Comparison of ENCODE assay signal across 1 cellular context in the genomic region with DNA sequence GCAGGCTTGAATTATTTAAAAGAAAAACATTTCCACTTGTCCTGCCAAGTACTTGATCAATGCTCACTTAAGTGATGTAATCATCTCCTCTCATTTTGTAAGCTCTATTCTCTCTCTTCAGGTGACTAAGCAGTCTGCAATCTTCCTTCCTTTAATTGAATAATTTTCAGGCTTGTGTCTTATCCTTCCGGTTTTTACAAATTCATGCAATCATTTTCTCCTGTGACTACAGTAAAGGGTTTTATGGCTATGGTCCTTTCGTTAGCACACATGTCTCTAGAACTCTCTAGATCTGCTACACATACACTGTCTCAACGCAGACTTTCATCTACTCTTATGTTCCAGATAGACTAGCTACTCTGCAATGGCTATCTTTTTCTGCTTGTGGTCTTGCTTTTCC.
TF ChIP-seq lines count a peak whose summit lies in the region.

No MANE protein-coding gene starts in this region.

TF ChIP-seq in HepG2, 621 proteins besides CTCF, POLR2A, EP300 and RAD21 (continued from another document):
- TF ChIP-seq, protein P1, sequence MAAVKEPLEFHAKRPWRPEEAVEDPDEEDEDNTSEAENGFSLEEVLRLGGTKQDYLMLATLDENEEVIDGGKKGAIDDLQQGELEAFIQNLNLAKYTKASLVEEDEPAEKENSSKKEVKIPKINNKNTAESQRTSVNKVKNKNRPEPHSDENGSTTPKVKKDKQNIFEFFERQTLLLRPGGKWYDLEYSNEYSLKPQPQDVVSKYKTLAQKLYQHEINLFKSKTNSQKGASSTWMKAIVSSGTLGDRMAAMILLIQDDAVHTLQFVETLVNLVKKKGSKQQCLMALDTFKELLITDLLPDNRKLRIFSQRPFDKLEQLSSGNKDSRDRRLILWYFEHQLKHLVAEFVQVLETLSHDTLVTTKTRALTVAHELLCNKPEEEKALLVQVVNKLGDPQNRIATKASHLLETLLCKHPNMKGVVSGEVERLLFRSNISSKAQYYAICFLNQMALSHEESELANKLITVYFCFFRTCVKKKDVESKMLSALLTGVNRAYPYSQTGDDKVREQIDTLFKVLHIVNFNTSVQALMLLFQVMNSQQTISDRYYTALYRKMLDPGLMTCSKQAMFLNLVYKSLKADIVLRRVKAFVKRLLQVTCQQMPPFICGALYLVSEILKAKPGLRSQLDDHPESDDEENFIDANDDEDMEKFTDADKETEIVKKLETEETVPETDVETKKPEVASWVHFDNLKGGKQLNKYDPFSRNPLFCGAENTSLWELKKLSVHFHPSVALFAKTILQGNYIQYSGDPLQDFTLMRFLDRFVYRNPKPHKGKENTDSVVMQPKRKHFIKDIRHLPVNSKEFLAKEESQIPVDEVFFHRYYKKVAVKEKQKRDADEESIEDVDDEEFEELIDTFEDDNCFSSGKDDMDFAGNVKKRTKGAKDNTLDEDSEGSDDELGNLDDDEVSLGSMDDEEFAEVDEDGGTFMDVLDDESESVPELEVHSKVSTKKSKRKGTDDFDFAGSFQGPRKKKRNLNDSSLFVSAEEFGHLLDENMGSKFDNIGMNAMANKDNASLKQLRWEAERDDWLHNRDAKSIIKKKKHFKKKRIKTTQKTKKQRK (IDR thresholded peaks at IDR 0.05; ENCODE audit: low read length) = no peak
- TF ChIP-seq CEBPB (IDR thresholded peaks at IDR 0.05; ENCODE audit: borderline replicate concordance, low read depth, low read length) = peak; percentile 39; the same call in 1 of the 2 replicates
- TF ChIP-seq KLF6 (CRISPR knock-in tag; IDR thresholded peaks at IDR 0.05) = no peak
- no peak for TF ChIP-seq GPBP1L1 (CRISPR knock-in tag; IDR thresholded peaks at IDR 0.05)
- TF ChIP-seq, protein P2, sequence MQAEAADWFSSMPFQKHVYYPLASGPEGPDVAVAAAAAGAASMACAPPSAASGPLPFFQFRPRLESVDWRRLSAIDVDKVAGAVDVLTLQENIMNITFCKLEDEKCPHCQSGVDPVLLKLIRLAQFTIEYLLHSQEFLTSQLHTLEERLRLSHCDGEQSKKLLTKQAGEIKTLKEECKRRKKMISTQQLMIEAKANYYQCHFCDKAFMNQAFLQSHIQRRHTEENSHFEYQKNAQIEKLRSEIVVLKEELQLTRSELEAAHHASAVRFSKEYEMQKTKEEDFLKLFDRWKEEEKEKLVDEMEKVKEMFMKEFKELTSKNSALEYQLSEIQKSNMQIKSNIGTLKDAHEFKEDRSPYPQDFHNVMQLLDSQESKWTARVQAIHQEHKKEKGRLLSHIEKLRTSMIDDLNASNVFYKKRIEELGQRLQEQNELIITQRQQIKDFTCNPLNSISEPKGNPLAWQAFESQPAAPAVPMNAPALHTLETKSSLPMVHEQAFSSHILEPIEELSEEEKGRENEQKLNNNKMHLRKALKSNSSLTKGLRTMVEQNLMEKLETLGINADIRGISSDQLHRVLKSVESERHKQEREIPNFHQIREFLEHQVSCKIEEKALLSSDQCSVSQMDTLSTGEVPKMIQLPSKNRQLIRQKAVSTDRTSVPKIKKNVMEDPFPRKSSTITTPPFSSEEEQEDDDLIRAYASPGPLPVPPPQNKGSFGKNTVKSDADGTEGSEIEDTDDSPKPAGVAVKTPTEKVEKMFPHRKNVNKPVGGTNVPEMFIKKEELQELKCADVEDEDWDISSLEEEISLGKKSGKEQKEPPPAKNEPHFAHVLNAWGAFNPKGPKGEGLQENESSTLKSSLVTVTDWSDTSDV (CRISPR knock-in tag; IDR thresholded peaks at IDR 0.05) = no peak
- no peak for TF ChIP-seq ZNF264 (CRISPR knock-in tag; IDR thresholded peaks at IDR 0.05)
- no peak for TF ChIP-seq ZBTB43 (CRISPR knock-in tag; conservative IDR thresholded peaks at IDR 0.05)
- peak; percentile 34; the same call in 1 of the 2 replicates for TF ChIP-seq FOSL2 (CRISPR knock-in tag; IDR thresholded peaks at IDR 0.05)
- TF ChIP-seq NCOA1 (CRISPR knock-in tag; IDR thresholded peaks at IDR 0.05) = no peak
- peak; percentile 55 for TF ChIP-seq CEBPG (CRISPR knock-in tag; IDR thresholded peaks at IDR 0.05)
- TF ChIP-seq, protein P3, sequence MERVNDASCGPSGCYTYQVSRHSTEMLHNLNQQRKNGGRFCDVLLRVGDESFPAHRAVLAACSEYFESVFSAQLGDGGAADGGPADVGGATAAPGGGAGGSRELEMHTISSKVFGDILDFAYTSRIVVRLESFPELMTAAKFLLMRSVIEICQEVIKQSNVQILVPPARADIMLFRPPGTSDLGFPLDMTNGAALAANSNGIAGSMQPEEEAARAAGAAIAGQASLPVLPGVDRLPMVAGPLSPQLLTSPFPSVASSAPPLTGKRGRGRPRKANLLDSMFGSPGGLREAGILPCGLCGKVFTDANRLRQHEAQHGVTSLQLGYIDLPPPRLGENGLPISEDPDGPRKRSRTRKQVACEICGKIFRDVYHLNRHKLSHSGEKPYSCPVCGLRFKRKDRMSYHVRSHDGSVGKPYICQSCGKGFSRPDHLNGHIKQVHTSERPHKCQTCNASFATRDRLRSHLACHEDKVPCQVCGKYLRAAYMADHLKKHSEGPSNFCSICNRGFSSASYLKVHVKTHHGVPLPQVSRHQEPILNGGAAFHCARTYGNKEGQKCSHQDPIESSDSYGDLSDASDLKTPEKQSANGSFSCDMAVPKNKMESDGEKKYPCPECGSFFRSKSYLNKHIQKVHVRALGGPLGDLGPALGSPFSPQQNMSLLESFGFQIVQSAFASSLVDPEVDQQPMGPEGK (CRISPR knock-in tag; IDR thresholded peaks at IDR 0.05) = no peak
- no peak for TF ChIP-seq ZNF484 (CRISPR knock-in tag; IDR thresholded peaks at IDR 0.05; ENCODE audit: borderline replicate concordance, low read depth)
- no peak for TF ChIP-seq POGZ (CRISPR knock-in tag; IDR thresholded peaks at IDR 0.05)
- no peak for TF ChIP-seq ZNF784 (CRISPR knock-in tag; IDR thresholded peaks at IDR 0.05; ENCODE audit: borderline replicate concordance)
- TF ChIP-seq TBL1XR1 (IDR thresholded peaks at IDR 0.05; ENCODE audit: borderline replicate concordance, low read length, partially characterized antibody) = no peak
- TF ChIP-seq ZNF567 (CRISPR knock-in tag; IDR thresholded peaks at IDR 0.05; ENCODE audit: borderline replicate concordance) = no peak
- TF ChIP-seq AKAP8 (CRISPR knock-in tag; IDR thresholded peaks at IDR 0.05) = no peak
- TF ChIP-seq ZNF788 (CRISPR knock-in tag; IDR thresholded peaks at IDR 0.05; ENCODE audit: borderline replicate concordance) = no peak
- no peak for TF ChIP-seq ZNF224 (CRISPR knock-in tag; IDR thresholded peaks at IDR 0.05)
- no peak for TF ChIP-seq NFE2 (CRISPR knock-in tag; IDR thresholded peaks at IDR 0.05)
- TF ChIP-seq, protein P4, sequence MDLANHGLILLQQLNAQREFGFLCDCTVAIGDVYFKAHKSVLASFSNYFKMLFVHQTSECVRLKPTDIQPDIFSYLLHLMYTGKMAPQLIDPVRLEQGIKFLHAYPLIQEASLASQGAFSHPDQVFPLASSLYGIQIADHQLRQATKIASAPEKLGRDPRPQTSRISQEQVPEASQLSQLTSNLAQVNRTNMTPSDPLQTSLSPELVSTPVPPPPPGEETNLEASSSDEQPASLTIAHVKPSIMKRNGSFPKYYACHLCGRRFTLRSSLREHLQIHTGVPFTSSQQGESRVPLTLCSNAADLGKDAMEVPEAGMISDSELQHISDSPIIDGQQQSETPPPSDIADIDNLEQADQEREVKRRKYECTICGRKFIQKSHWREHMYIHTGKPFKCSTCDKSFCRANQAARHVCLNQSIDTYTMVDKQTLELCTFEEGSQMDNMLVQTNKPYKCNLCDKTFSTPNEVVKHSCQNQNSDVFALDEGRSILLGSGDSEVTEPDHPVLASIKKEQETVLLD (CRISPR knock-in tag; IDR thresholded peaks at IDR 0.05; ENCODE audit: low read depth) = no peak
- TF ChIP-seq, protein P5, sequence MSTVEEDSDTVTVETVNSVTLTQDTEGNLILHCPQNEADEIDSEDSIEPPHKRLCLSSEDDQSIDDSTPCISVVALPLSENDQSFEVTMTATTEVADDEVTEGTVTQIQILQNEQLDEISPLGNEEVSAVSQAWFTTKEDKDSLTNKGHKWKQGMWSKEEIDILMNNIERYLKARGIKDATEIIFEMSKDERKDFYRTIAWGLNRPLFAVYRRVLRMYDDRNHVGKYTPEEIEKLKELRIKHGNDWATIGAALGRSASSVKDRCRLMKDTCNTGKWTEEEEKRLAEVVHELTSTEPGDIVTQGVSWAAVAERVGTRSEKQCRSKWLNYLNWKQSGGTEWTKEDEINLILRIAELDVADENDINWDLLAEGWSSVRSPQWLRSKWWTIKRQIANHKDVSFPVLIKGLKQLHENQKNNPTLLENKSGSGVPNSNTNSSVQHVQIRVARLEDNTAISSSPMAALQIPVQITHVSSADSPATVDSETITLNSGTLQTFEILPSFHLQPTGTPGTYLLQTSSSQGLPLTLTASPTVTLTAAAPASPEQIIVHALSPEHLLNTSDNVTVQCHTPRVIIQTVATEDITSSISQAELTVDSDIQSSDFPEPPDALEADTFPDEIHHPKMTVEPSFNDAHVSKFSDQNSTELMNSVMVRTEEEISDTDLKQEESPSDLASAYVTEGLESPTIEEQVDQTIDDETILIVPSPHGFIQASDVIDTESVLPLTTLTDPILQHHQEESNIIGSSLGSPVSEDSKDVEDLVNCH (CRISPR knock-in tag; IDR thresholded peaks at IDR 0.05) = no peak
- no peak for TF ChIP-seq ZNF282 (IDR thresholded peaks at IDR 0.05; ENCODE audit: partially characterized antibody)
- TF ChIP-seq NFE2L2 (IDR thresholded peaks at IDR 0.05; ENCODE audit: low read length) = no peak
- TF ChIP-seq, protein P6, sequence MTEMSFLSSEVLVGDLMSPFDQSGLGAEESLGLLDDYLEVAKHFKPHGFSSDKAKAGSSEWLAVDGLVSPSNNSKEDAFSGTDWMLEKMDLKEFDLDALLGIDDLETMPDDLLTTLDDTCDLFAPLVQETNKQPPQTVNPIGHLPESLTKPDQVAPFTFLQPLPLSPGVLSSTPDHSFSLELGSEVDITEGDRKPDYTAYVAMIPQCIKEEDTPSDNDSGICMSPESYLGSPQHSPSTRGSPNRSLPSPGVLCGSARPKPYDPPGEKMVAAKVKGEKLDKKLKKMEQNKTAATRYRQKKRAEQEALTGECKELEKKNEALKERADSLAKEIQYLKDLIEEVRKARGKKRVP (CRISPR knock-in tag; IDR thresholded peaks at IDR 0.05) = peak in 1 of 2 experiments; percentile 91; a peak in 2 of 4 replicates
- no peak for TF ChIP-seq LBX2 (CRISPR knock-in tag; IDR thresholded peaks at IDR 0.05; ENCODE audit: borderline replicate concordance)
- TF ChIP-seq HNF4A (CRISPR knock-in tag; IDR thresholded peaks at IDR 0.05) = no peak
- TF ChIP-seq, protein P7, sequence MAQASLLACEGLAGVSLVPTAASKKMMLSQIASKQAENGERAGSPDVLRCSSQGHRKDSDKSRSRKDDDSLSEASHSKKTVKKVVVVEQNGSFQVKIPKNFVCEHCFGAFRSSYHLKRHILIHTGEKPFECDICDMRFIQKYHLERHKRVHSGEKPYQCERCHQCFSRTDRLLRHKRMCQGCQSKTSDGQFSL (CRISPR knock-in tag; IDR thresholded peaks at IDR 0.05) = no peak
- TF ChIP-seq ZNF616 (CRISPR knock-in tag; IDR thresholded peaks at IDR 0.05; ENCODE audit: low read depth) = no peak
